17 cellular contexts compared by ENCODE assay signal in the genomic region with DNA sequence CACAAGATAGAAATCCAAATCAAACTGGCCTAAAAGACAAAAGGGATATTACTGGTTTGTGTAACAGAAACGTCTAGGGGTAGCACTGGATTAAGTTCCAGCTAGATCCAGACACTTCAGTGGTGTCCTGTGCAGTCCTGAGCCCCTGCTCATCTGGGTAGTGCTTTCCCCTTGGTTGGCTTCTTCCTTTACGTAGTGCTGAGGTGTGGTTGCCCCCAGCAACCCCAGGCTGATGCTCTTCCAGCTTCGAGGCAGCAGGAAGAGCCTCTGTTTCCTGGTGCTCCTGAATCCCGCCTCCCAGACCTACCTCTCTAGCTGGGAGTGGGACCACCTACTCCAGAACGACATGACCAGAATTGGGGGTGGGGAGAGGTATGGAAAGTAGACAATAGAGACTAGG.
DNase-seq lines count a peak whose midpoint lies in the region; ATAC-seq and TF ChIP-seq lines count a peak whose summit lies in the region.
"Had no signal": no experiment of that assay in that cellular context is flagged by ENCODE, and none has a peak within 500 bp of the region (broad histone marks: within the 10 kb centered on the region; RNA-seq: fewer than 3 reads in every experiment).

No MANE protein-coding gene starts in this region.

- no peak for TF ChIP-seq CTCF in DND-41 (IDR thresholded peaks at IDR 0.05; ENCODE audit: borderline replicate concordance, extremely low read depth, low read length, poor library complexity, severe bottlenecking)
- TF ChIP-seq CTCF in WTC11 (IDR thresholded peaks at IDR 0.05) = no peak
- no peak for TF ChIP-seq CTCF in thoracic aorta (IDR thresholded peaks at IDR 0.05)

- H3K4me2 ChIP-seq in BLaER1 = peak overlapping the region; percentile 50
- no peak overlapping the region for H3K4me2 ChIP-seq in DND-41 (ENCODE audit: insufficient read depth, low read length)

- H4K20me1 ChIP-seq in BLaER1 = no peaks in the 10 kb centered on the region
- no peaks in the 10 kb centered on the region for H4K20me1 ChIP-seq in DND-41 (ENCODE audit: insufficient read depth, low read length)

- DNase-seq in DND-41 = no peak
- no peak for DNase-seq in WTC11 (ENCODE audit: low spot score)
- no peak for DNase-seq in thoracic aorta (ENCODE audit: low spot score)
- DNase-seq in inferior parietal cortex (ENCODE audit: extremely low spot score) = no peak
- no peak for DNase-seq in NCI-H1105 treated with DMSO at 0.1 percent for 48 hours (lab: John Stamatoyannopoulos, UW)
- no peak for DNase-seq in NCI-H1694 treated with DMSO at 0.1 percent for 48 hours (lab: John Stamatoyannopoulos, UW)
- DNase-seq: ACHN; Calu3; CD8-positive, alpha-beta T cell; DMS79 treated with DMSO at 0.1 percent for 48 hours; GOT3; H7; HFFc6; KBM-7 had no signal

- no peak overlapping the region for H3K27ac Mint-ChIP-seq in WTC11
- H3K27ac Mint-ChIP-seq: CD8-positive, alpha-beta T cell; HFFc6; IgD-negative memory B cell had no signal

- H3K9me3 ChIP-seq in BLaER1 (peaks cover 12% of the 10 kb centered on the region), DND-41 (ENCODE audit: insufficient read depth, low read length, severe bottlenecking) (no peaks in the 10 kb centered on the region), thoracic aorta (no peaks in the 10 kb centered on the region)

- no peaks in the 10 kb centered on the region for H3K36me3 ChIP-seq in BLaER1
- H3K36me3 ChIP-seq in DND-41 (ENCODE audit: insufficient read depth, low read length) = no peaks in the 10 kb centered on the region
- no peaks in the 10 kb centered on the region for H3K36me3 ChIP-seq in thoracic aorta

- POLR2A ChIA-PET in WTC11 (lab: Charles Lee) = no interaction called here

- no peaks in the 10 kb centered on the region for H3K27me3 Mint-ChIP-seq in WTC11 (ENCODE audit: low read depth)
- H3K27me3 Mint-ChIP-seq: IgD-negative memory B cell had no signal

- H3K36me3 Mint-ChIP-seq in WTC11 = peaks cover 10% of the 10 kb centered on the region; the same call in 1 of the 2 replicates
- H3K36me3 Mint-ChIP-seq: CD8-positive, alpha-beta T cell; IgD-negative memory B cell had no signal

- peaks cover 20% of the 10 kb centered on the region for H3K4me1 ChIP-seq in BLaER1
- H3K4me1 ChIP-seq in DND-41 (ENCODE audit: insufficient read depth, low read length) = peaks cover 18% of the 10 kb centered on the region
- H3K4me1 ChIP-seq in thoracic aorta (ENCODE audit: control insufficient read depth in 1 of 2, low read depth in 2 of 2) = peaks cover 17 to 50% of the 10 kb centered on the region in 2 donors

- no peak overlapping the region for H3K4me3 Mint-ChIP-seq in WTC11
- H3K4me3 Mint-ChIP-seq: CD8-positive, alpha-beta T cell; HFFc6; IgD-negative memory B cell had no signal

- no peak overlapping the region for H3K4me3 ChIP-seq in BLaER1
- H3K4me3 ChIP-seq in DND-41 (ENCODE audit: low read depth in 1 of 2, low read length in 2 of 2) = no peak overlapping the region
- no peak overlapping the region for H3K4me3 ChIP-seq in thoracic aorta

- H3K9ac ChIP-seq in BLaER1 (no peak overlapping the region), DND-41 (ENCODE audit: low read depth, low read length) (no peak overlapping the region)

- CTCF ChIA-PET in WTC11 (lab: Charles Lee) = no interaction called here

- ATAC-seq in DND-41 (ENCODE audit: insufficient read depth, low read depth) (peak; percentile 59), WTC11 (peak; percentile 44; the same call in 1 of the 2 replicates), thoracic aorta (ENCODE audit: insufficient number of reproducible peaks, low FRiP score, low read depth) (no peak)
- ATAC-seq: CD8-positive, alpha-beta T cell; HCT116 had no signal

- H3K27ac ChIP-seq in BLaER1 (0 out of 2 replicates have a peak overlapping the region, but pooled peaks have one; percentile 43), DND-41 (ENCODE audit: low read length) (0 out of 2 replicates have a peak overlapping the region, but pooled peaks have one; percentile 18), thoracic aorta (peak overlapping the region; percentile 25 to 52)

- H2AFZ ChIP-seq in DND-41 (ENCODE audit: low read depth, low read length) = 0 out of 2 replicates have a peak overlapping the region, but pooled peaks have one; percentile 45

- peaks cover 26% of the 10 kb centered on the region for H3K9me3 Mint-ChIP-seq in WTC11

- H3K79me2 ChIP-seq in DND-41 (ENCODE audit: insufficient read depth, low read length) = no peaks in the 10 kb centered on the region

- H3K27me3 ChIP-seq in BLaER1 (no peaks in the 10 kb centered on the region), DND-41 (ENCODE audit: insufficient read depth, low read length, poor library complexity) (no peaks in the 10 kb centered on the region), thoracic aorta (replicated peaks; ENCODE audit: insufficient read depth) (no peaks in the 10 kb centered on the region)

- 0 out of 2 replicates have a peak, but pooled peaks cover 7% of the 10 kb centered on the region for H3K4me1 Mint-ChIP-seq in WTC11

TF ChIP-seq in WTC11, 78 proteins besides CTCF, POLR2A, EP300 and RAD21:
- TF ChIP-seq MYBL2 (CRISPR knock-in tag; IDR thresholded peaks at IDR 0.05) (no peak), ZBTB21 (CRISPR knock-in tag; IDR thresholded peaks at IDR 0.05; ENCODE audit: borderline replicate concordance) (no peak), HMGA2 (CRISPR knock-in tag; IDR thresholded peaks at IDR 0.05) (no peak), NFYB (CRISPR knock-in tag; conservative IDR thresholded peaks at IDR 0.05; ENCODE audit: low read depth) (no peak), RELA (CRISPR knock-in tag; IDR thresholded peaks at IDR 0.05; ENCODE audit: borderline replicate concordance) (no peak), ESRRA (CRISPR knock-in tag; IDR thresholded peaks at IDR 0.05; ENCODE audit: borderline replicate concordance) (no peak), KAT7 (CRISPR knock-in tag; IDR thresholded peaks at IDR 0.05; ENCODE audit: borderline replicate concordance) (no peak)
- TF ChIP-seq, protein P1, sequence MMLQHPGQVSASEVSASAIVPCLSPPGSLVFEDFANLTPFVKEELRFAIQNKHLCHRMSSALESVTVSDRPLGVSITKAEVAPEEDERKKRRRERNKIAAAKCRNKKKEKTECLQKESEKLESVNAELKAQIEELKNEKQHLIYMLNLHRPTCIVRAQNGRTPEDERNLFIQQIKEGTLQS (CRISPR knock-in tag; conservative IDR thresholded peaks at IDR 0.05) = no peak
- TF ChIP-seq, protein P2, sequence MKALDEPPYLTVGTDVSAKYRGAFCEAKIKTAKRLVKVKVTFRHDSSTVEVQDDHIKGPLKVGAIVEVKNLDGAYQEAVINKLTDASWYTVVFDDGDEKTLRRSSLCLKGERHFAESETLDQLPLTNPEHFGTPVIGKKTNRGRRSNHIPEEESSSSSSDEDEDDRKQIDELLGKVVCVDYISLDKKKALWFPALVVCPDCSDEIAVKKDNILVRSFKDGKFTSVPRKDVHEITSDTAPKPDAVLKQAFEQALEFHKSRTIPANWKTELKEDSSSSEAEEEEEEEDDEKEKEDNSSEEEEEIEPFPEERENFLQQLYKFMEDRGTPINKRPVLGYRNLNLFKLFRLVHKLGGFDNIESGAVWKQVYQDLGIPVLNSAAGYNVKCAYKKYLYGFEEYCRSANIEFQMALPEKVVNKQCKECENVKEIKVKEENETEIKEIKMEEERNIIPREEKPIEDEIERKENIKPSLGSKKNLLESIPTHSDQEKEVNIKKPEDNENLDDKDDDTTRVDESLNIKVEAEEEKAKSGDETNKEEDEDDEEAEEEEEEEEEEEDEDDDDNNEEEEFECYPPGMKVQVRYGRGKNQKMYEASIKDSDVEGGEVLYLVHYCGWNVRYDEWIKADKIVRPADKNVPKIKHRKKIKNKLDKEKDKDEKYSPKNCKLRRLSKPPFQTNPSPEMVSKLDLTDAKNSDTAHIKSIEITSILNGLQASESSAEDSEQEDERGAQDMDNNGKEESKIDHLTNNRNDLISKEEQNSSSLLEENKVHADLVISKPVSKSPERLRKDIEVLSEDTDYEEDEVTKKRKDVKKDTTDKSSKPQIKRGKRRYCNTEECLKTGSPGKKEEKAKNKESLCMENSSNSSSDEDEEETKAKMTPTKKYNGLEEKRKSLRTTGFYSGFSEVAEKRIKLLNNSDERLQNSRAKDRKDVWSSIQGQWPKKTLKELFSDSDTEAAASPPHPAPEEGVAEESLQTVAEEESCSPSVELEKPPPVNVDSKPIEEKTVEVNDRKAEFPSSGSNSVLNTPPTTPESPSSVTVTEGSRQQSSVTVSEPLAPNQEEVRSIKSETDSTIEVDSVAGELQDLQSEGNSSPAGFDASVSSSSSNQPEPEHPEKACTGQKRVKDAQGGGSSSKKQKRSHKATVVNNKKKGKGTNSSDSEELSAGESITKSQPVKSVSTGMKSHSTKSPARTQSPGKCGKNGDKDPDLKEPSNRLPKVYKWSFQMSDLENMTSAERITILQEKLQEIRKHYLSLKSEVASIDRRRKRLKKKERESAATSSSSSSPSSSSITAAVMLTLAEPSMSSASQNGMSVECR (CRISPR knock-in tag; IDR thresholded peaks at IDR 0.05; ENCODE audit: borderline replicate concordance) = no peak
- TF ChIP-seq, protein P3, sequence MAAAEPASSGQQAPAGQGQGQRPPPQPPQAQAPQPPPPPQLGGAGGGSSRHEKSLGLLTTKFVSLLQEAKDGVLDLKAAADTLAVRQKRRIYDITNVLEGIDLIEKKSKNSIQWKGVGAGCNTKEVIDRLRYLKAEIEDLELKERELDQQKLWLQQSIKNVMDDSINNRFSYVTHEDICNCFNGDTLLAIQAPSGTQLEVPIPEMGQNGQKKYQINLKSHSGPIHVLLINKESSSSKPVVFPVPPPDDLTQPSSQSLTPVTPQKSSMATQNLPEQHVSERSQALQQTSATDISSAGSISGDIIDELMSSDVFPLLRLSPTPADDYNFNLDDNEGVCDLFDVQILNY (CRISPR knock-in tag; IDR thresholded peaks at IDR 0.05) = no peak
- TF ChIP-seq, protein P4, sequence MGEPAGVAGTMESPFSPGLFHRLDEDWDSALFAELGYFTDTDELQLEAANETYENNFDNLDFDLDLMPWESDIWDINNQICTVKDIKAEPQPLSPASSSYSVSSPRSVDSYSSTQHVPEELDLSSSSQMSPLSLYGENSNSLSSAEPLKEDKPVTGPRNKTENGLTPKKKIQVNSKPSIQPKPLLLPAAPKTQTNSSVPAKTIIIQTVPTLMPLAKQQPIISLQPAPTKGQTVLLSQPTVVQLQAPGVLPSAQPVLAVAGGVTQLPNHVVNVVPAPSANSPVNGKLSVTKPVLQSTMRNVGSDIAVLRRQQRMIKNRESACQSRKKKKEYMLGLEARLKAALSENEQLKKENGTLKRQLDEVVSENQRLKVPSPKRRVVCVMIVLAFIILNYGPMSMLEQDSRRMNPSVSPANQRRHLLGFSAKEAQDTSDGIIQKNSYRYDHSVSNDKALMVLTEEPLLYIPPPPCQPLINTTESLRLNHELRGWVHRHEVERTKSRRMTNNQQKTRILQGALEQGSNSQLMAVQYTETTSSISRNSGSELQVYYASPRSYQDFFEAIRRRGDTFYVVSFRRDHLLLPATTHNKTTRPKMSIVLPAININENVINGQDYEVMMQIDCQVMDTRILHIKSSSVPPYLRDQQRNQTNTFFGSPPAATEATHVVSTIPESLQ (CRISPR knock-in tag; IDR thresholded peaks at IDR 0.05) = no peak
